ENCODE assay signal across 8 cellular contexts in the genomic region with DNA sequence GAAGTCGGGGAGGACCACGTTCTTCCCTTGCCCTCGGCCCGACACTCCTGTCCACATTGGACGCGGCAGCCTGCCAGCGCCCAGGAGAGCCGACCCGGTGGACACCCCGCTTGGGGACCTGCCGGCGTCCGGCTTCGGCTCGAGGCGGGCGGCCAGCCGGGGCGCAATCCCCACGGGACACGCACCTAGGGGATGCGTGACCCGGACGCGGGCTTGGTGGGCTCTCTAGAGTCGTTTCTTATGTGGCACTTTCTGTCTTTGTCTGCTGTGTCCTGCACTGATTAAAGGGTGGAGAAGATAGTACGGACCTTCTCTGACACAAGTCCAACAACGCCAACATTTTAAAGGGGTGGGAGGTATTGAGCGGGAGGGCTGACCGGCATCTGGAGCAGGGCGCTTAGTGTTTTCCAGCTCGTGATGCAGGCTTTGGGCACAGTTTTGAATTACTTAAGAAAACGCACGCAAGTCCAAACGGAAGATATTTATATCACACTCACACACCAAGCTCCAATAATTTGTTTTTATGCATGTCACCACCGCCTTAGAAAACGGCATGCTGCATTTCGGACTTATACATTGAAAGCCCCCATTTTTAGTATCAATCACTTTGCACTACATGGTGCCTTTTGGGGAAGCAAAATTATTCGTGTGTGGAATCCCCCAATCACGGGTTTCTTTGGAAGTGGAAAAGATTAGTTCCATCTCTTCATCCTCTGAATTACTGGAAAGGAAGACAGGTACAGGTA. TPM values are rescaled to one million over a fixed set of nuclear protein-coding genes. Genes with fewer than 3 reads are reported as not detected.
DNase-seq lines count a peak whose midpoint lies in the region; ATAC-seq and TF ChIP-seq lines count a peak whose summit lies in the region.

No MANE protein-coding gene starts in this region.

- peak; percentile 2 to 14 for ATAC-seq in activated T-cell treated with anti-CD3 and anti-CD28 coated beads, Interleukin-2, amount 50 U/mL, for 72 hours (replicated peaks in 1 of 2)
- ATAC-seq in HG03025 (IDR thresholded peaks at IDR 0.05; ENCODE audit: low FRiP score, unreplicated experiment): peak; percentile 9

- H3K36me3 Mint-ChIP-seq in activated T-cell treated with anti-CD3 and anti-CD28 coated beads, Interleukin-2, amount 50 U/mL, for 72 hours (ENCODE audit: insufficient read depth in 2 of 2): peaks cover 1 to 3% of the 10 kb centered on the region in 2 donors

- H3K4me3 ChIP-seq in fibroblast of pulmonary artery (replicated peaks; ENCODE audit: low read depth, low read length): peak overlapping the region; percentile 71

- H3K4me1 Mint-ChIP-seq in activated T-cell treated with anti-CD3 and anti-CD28 coated beads, Interleukin-2, amount 50 U/mL, for 72 hours (ENCODE audit: low read depth): peaks cover 59% of the 10 kb centered on the region

- TF ChIP-seq CTCF in fibroblast of pulmonary artery (IDR thresholded peaks at IDR 0.05; ENCODE audit: low read length, missing control alignments): no peak

- peaks cover 0 to under 1% of the 10 kb centered on the region in 2 donors for H3K9me3 Mint-ChIP-seq in activated T-cell treated with anti-CD3 and anti-CD28 coated beads, Interleukin-2, amount 50 U/mL, for 72 hours

- H3K27ac Mint-ChIP-seq in activated T-cell treated with anti-CD3 and anti-CD28 coated beads, Interleukin-2, amount 50 U/mL, for 72 hours: no peak overlapping the region

- peak overlapping the region; percentile 75 to 78 for H3K4me3 Mint-ChIP-seq in activated T-cell treated with anti-CD3 and anti-CD28 coated beads, Interleukin-2, amount 50 U/mL, for 72 hours

- H3K27me3 Mint-ChIP-seq in activated T-cell treated with anti-CD3 and anti-CD28 coated beads, Interleukin-2, amount 50 U/mL, for 72 hours (ENCODE audit: low read depth): peaks cover 79% of the 10 kb centered on the region

- no peak for DNase-seq in activated T-cell treated with anti-CD3 and anti-CD28 coated beads, Interleukin-2, amount 50 U/mL, for 72 hours
- no peak for DNase-seq in activated T-cell treated with anti-CD3 and anti-CD28 coated beads, Interleukin-2, amount 50 U/mL, for 1 hour
- DNase-seq in SW480 (ENCODE audit: low spot score): peak; percentile 31
- peak; percentile 34 for DNase-seq in fibroblast of pulmonary artery (ENCODE audit: low read depth)
- DNase-seq in pons (ENCODE audit: low spot score): peak; percentile 44
- DNase-seq in cerebellar nuclear complex (lab: John Stamatoyannopoulos, UW): no peak
- DNase-seq in OCI-M2 (lab: John Stamatoyannopoulos, UW; ENCODE audit: unreplicated experiment): no peak

RNA-seq across cellular contexts. Expression of a gene that starts 3.9 kb away (rescaled TPM):
- total RNA-seq in activated T-cell treated with anti-CD3 and anti-CD28 coated beads, Interleukin-2, amount 50 U/mL, for 72 hours: under 1 TPM; 0.37 to 0.38 TPM

RNA-seq across cellular contexts. Expression of a gene that starts 20.5 kb away (rescaled TPM):
- 10 to 100 TPM; 83.4 to 87.5 TPM for total RNA-seq in activated T-cell treated with anti-CD3 and anti-CD28 coated beads, Interleukin-2, amount 50 U/mL, for 72 hours

RNA-seq across cellular contexts. Expression of a gene that starts 25.2 kb away (rescaled TPM):
- 100 to 1,000 TPM in 1 of 2 donors, 10 to 100 TPM in 1; 95.0 to 104 TPM for total RNA-seq in activated T-cell treated with anti-CD3 and anti-CD28 coated beads, Interleukin-2, amount 50 U/mL, for 72 hours

Comparison
In these comparisons a context has a peak if more than half of its experiments do, and no peak if none do; other contexts are left out.
1. DNase-seq: peak in SW480 (single experiment), fibroblast of pulmonary artery (single experiment) and pons (single experiment); none in activated T-cell treated with anti-CD3 and anti-CD28 coated beads, Interleukin-2, amount 50 U/mL, for 72 hours (0 of 2), activated T-cell treated with anti-CD3 and anti-CD28 coated beads, Interleukin-2, amount 50 U/mL, for 1 hour (single experiment), cerebellar nuclear complex (0 of 2) and OCI-M2 (single experiment).